ENCODE assay signal across 8 cellular contexts in genomic region chr1:221740941-221741363, GRCh38. TPM values are rescaled to one million over a fixed set of nuclear protein-coding genes. Genes with fewer than 3 reads are reported as not detected.
DNase-seq lines count a peak whose midpoint lies in the region; ATAC-seq, FAIRE-seq and TF ChIP-seq lines count a peak whose summit lies in the region.

No MANE protein-coding gene starts in this region.

- H3K14ac ChIP-seq in neuronal stem cell (ENCODE audit: low read length) = no peak overlapping the region

- H2BK5ac ChIP-seq in neuronal stem cell (ENCODE audit: low read length) = no peak overlapping the region

- H3K4ac ChIP-seq in neuronal stem cell (ENCODE audit: low read length) = no peak overlapping the region

- H3K27me3 ChIP-seq in RWPE2 (ENCODE audit: insufficient read depth, poor library complexity, severe bottlenecking) (no peaks in the 10 kb centered on the region), neuronal stem cell (ENCODE audit: control insufficient read depth in 3 of 3, insufficient read depth in 3 of 3, low read depth in 1 of 3, low read length in 3 of 3) (peaks cover 0 to 43% (median 12%) of the 10 kb centered on the region in 3 experiments)

- TF ChIP-seq CTCF in RWPE2 (IDR thresholded peaks at IDR 0.05; ENCODE audit: poor library complexity, severe bottlenecking) = no peak

- POLR2A ChIA-PET in HEK293T (lab: Yijun Ruan, JAX) = interaction anchor here (1.1 to 2.7 kb wide), 9 partner anchors 12 to 262 kb away, joined by 3 to 25 read pairs (median 4); no protein-coding TSS in a partner anchor

- H3K9ac ChIP-seq in neuronal stem cell (ENCODE audit: low read depth, low read length, poor library complexity) = no peak overlapping the region

- H2BK15ac ChIP-seq in neuronal stem cell (ENCODE audit: low read length) = no peak overlapping the region

- H2BK12ac ChIP-seq in neuronal stem cell (ENCODE audit: low read length) = no peak overlapping the region

- no peak overlapping the region for H3K23ac ChIP-seq in neuronal stem cell (ENCODE audit: low read depth, low read length, poor library complexity)

- no peaks in the 10 kb centered on the region for H3K79me1 ChIP-seq in neuronal stem cell (ENCODE audit: low read depth, low read length)

- no peak overlapping the region for H3K18ac ChIP-seq in neuronal stem cell (ENCODE audit: low read length)

- no peak overlapping the region for H2AK5ac ChIP-seq in neuronal stem cell (ENCODE audit: low read depth, low read length)

- H3K4me3 ChIP-seq in RWPE2 (ENCODE audit: severe bottlenecking) (peak overlapping the region; percentile 64), neuronal stem cell (ENCODE audit: low read length in 2 of 2) (peak overlapping the region; percentile 68 to 98)

- TF ChIP-seq POLR2A in GM12892 (IDR thresholded peaks at IDR 0.05; ENCODE audit: low read depth, low read length) = peak; percentile 49; the same call in 1 of the 2 replicates

- WGBS in neuronal stem cell (ENCODE audit: extremely low coverage in 2 of 2, insufficient read length in 2 of 2, insufficient replicate concordance in 1 of 2), 2 donors = no CpG with 5 or more reads among the region's 27 CpGs

- ATAC-seq in RWPE2 (ENCODE audit: low read depth) (no peak), GM18861 (IDR thresholded peaks at IDR 0.05; ENCODE audit: unreplicated experiment) (no peak)

- no peak overlapping the region for H2BK120ac ChIP-seq in neuronal stem cell (ENCODE audit: low read depth, low read length)

- H3K4me2 ChIP-seq in neuronal stem cell (ENCODE audit: insufficient read depth, low read length, poor library complexity, severe bottlenecking) = peak overlapping the region; percentile 74

- no peaks in the 10 kb centered on the region for H3K4me1 ChIP-seq in RWPE2 (ENCODE audit: insufficient read depth, poor library complexity, severe bottlenecking)
- peaks cover 0 to 9% of the 10 kb centered on the region in 2 donors for H3K4me1 ChIP-seq in neuronal stem cell (ENCODE audit: control insufficient read depth in 2 of 2, insufficient read depth in 1 of 2, low read depth in 1 of 2, low read length in 2 of 2)

- FAIRE-seq in GM12892 (lab: Jason Lieb, UNC) = peak; percentile 80

- no peak overlapping the region for H4K91ac ChIP-seq in neuronal stem cell (ENCODE audit: low read depth, low read length, poor library complexity)

- H4K8ac ChIP-seq in neuronal stem cell (ENCODE audit: low read depth, low read length) = no peak overlapping the region

- peaks cover 12% of the 10 kb centered on the region for H3K36me3 ChIP-seq in RWPE2 (ENCODE audit: low read depth)
- H3K36me3 ChIP-seq in neuronal stem cell (replicated peaks in 1 of 2; ENCODE audit: control insufficient read depth in 2 of 2, insufficient read depth in 2 of 2, low read length in 2 of 2) = no peaks in the 10 kb centered on the region

- CTCF ChIA-PET in HEK293T (lab: Yijun Ruan, JAX) = interaction anchor here (0.6 to 1.3 kb wide), 3 partner anchors 12 to 331 kb away, joined by 3 to 4 read pairs (median 4); no protein-coding TSS in a partner anchor

- DNase-seq in GM12892 (ENCODE audit: insufficient read length) (no peak), RWPE2 (ENCODE audit: low spot score) (no peak), neuronal stem cell (ENCODE audit: low spot score) (no peak), AG08395 (ENCODE audit: low spot score) (no peak), cerebellar cortex (ENCODE audit: low spot score) (no peak), HEK293T (ENCODE audit: extremely low spot score) (no peak)
- DNase-seq in effector CD4-positive, alpha-beta T cell = peak; percentile 14

- H3K27ac ChIP-seq in RWPE2 (ENCODE audit: poor library complexity, severe bottlenecking) (peak overlapping the region; percentile 85), neuronal stem cell (replicated peaks; ENCODE audit: low read length) (no peak overlapping the region)

- H3K9me3 ChIP-seq in RWPE2 (ENCODE audit: severe bottlenecking) (no peaks in the 10 kb centered on the region), neuronal stem cell (replicated peaks in 1 of 2; ENCODE audit: control insufficient read depth in 2 of 2, insufficient read depth in 1 of 2, low read depth in 1 of 2, low read length in 2 of 2) (no peaks in the 10 kb centered on the region)

- peak overlapping the region; percentile 93 for H2AFZ ChIP-seq in neuronal stem cell (ENCODE audit: low read length)

TF ChIP-seq in HEK293T, 16 proteins besides CTCF, POLR2A, EP300 and RAD21:
- no peak for TF ChIP-seq CTBP1 (IDR thresholded peaks at IDR 0.05; ENCODE audit: borderline replicate concordance)
- no peak for TF ChIP-seq FOXK2 (IDR thresholded peaks at IDR 0.05)
- TF ChIP-seq L3MBTL2 (conservative IDR thresholded peaks at IDR 0.05) = no peak
- no peak for TF ChIP-seq ARNT (IDR thresholded peaks at IDR 0.05)
- no peak for TF ChIP-seq LEF1 (IDR thresholded peaks at IDR 0.05; ENCODE audit: borderline replicate concordance)
- TF ChIP-seq HDGF (IDR thresholded peaks at IDR 0.05; ENCODE audit: borderline replicate concordance) = no peak
- TF ChIP-seq ELF4 (IDR thresholded peaks at IDR 0.05) = no peak
- TF ChIP-seq SUZ12 (IDR thresholded peaks at IDR 0.05) = no peak
- TF ChIP-seq FOXA1 (IDR thresholded peaks at IDR 0.05) = no peak
- TF ChIP-seq BHLHE40 (IDR thresholded peaks at IDR 0.05; ENCODE audit: borderline replicate concordance) = no peak
- TF ChIP-seq TARDBP (IDR thresholded peaks at IDR 0.05) = no peak
- TF ChIP-seq FOXM1 (IDR thresholded peaks at IDR 0.05; ENCODE audit: borderline replicate concordance) = no peak
- TF ChIP-seq ZNF384 (IDR thresholded peaks at IDR 0.05) = no peak
- no peak for TF ChIP-seq SP1 (IDR thresholded peaks at IDR 0.05)
- TF ChIP-seq PKNOX1 (IDR thresholded peaks at IDR 0.05) = no peak
- TF ChIP-seq NFRKB (IDR thresholded peaks at IDR 0.05) = no peak

RNA-seq across cellular contexts. Expression of gene DUSP10, which starts 0.9 kb away (rescaled TPM):
- 14.6 TPM for polyA plus RNA-seq in GM12892 (2012; ENCODE audit: missing spikeins)
- polyA plus RNA-seq in neuronal stem cell (2013, experiment 1 of 2) = 1.8 TPM
- polyA plus RNA-seq in neuronal stem cell (2013, experiment 2 of 2) = 1.5 TPM
